Comparison of ENCODE assay signal across 8 cellular contexts in genomic region chr3:185825379-185825638, GRCh38. TPM values are rescaled to one million over a fixed set of nuclear protein-coding genes. Genes with fewer than 3 reads are reported as not detected.
A peak's percentile ranks its signal among the peaks of the same experiment; 100 is the strongest.
DNase-seq lines count a peak whose midpoint lies in the region; ATAC-seq and TF ChIP-seq lines count a peak whose summit lies in the region.

No MANE protein-coding gene starts in this region.

- H3K36me3 ChIP-seq in GM23248 (ENCODE audit: low read depth) (0 out of 2 replicates have a peak, but pooled peaks cover 4% of the 10 kb centered on the region), right lobe of liver (no peaks in the 10 kb centered on the region), aorta (ENCODE audit: control insufficient read depth in 1 of 2, insufficient read depth in 2 of 2, low read length in 1 of 2) (no peaks in the 10 kb centered on the region)

- H3K9me3 Mint-ChIP-seq in activated naive CD8-positive, alpha-beta T cell (ENCODE audit: low read depth), result no peaks in the 10 kb centered on the region

- H3K4me1 Mint-ChIP-seq in activated naive CD8-positive, alpha-beta T cell (ENCODE audit: low read depth), result peaks cover 14% of the 10 kb centered on the region

- peak overlapping the region; percentile 76 for H2AFZ ChIP-seq in GM23248

- peak overlapping the region; percentile 84 for H3K4me2 ChIP-seq in GM23248 (ENCODE audit: unreplicated experiment)

- ATAC-seq in right lobe of liver, result no peak
- ATAC-seq in aorta (ENCODE audit: low FRiP score), result no peak

- WGBS in GM23248 (ENCODE audit: low coverage in 1 of 2, low lambda C conversion rate in 2 of 2, missing lambda C conversion rate in 2 of 2), 2 experiments, result 1% methylated on average over 25 to 28 of the region's 47 CpGs
- 0% methylated on average over 15 of the region's 47 CpGs for WGBS in right lobe of liver (ENCODE audit: insufficient coverage, low coverage, low lambda C conversion rate, missing lambda C conversion rate)
- 1% methylated on average over 47 of the region's 47 CpGs; no CpG with 5 or more reads in 1 of the 2 donors for WGBS in aorta, 2 donors

- peaks cover 43% of the 10 kb centered on the region for H3K27me3 Mint-ChIP-seq in activated naive CD8-positive, alpha-beta T cell

- peaks cover 64% of the 10 kb centered on the region for H3K79me2 ChIP-seq in GM23248 (ENCODE audit: insufficient read depth)

- intact Hi-C loops in right lobe of liver (cut with DNase I), result no loop called here
- intact Hi-C loops in aorta (cut with DNase I), result no loop called here

- no peak for DNase-seq in GM23248
- DNase-seq in right lobe of liver, result no peak
- no peak for DNase-seq in aorta
- no peak for DNase-seq in SKM-1 (lab: John Stamatoyannopoulos, UW; ENCODE audit: unreplicated experiment)
- no peak for DNase-seq in T1000 (lab: John Stamatoyannopoulos, UW)
- DNase-seq in Ammon's horn (ENCODE audit: low spot score), result no peak

- peaks cover 22% of the 10 kb centered on the region for H3F3A ChIP-seq in GM23248 (ENCODE audit: insufficient read depth)

- H3K27ac ChIP-seq in 22Rv1 (peak overlapping the region; percentile 72), GM23248 (peak overlapping the region; percentile 28; the same call in 1 of the 2 replicates), right lobe of liver (peak overlapping the region; percentile 62 to 70 (median 69)), aorta (ENCODE audit: low read depth in 1 of 2, low read length in 2 of 2) (no peak overlapping the region)

- H3K4me3 Mint-ChIP-seq in activated naive CD8-positive, alpha-beta T cell, result peak overlapping the region; percentile 81

- peak overlapping the region; percentile 98 for H3K9ac ChIP-seq in GM23248

- H3K9me3 ChIP-seq in GM23248 (ENCODE audit: low read depth), result no peaks in the 10 kb centered on the region
- no peaks in the 10 kb centered on the region for H3K9me3 ChIP-seq in right lobe of liver
- no peaks in the 10 kb centered on the region for H3K9me3 ChIP-seq in aorta (ENCODE audit: control insufficient read depth, low read length)

- H4K20me1 ChIP-seq in GM23248 (ENCODE audit: insufficient read depth), result no peaks in the 10 kb centered on the region

- peaks cover 13% of the 10 kb centered on the region for H3K4me1 ChIP-seq in GM23248 (ENCODE audit: insufficient read depth)
- peaks cover 0 to 18% (median 4%) of the 10 kb centered on the region in 4 donors for H3K4me1 ChIP-seq in right lobe of liver
- H3K4me1 ChIP-seq in aorta (ENCODE audit: control insufficient read depth in 1 of 2, insufficient read depth in 2 of 2, low read length in 2 of 2), result no peaks in the 10 kb centered on the region

- no peak overlapping the region for H3K27ac Mint-ChIP-seq in activated naive CD8-positive, alpha-beta T cell

- no peak for TF ChIP-seq POLR2A in right lobe of liver (IDR thresholded peaks at IDR 0.05)

- H3K27me3 ChIP-seq in GM23248 (replicated peaks; ENCODE audit: insufficient read depth) (no peaks in the 10 kb centered on the region), right lobe of liver (peaks cover 3 to 32% of the 10 kb centered on the region in 2 donors), aorta (ENCODE audit: control insufficient read depth in 1 of 2, insufficient read depth in 2 of 2, low read length in 1 of 2) (peaks cover 0 to 2% of the 10 kb centered on the region in 2 donors)

- no peaks in the 10 kb centered on the region for H3K9me2 ChIP-seq in GM23248 (ENCODE audit: insufficient read depth)

- no peak for TF ChIP-seq CTCF in 22Rv1 (IDR thresholded peaks at IDR 0.05)
- TF ChIP-seq CTCF in right lobe of liver (IDR thresholded peaks at IDR 0.05), result no peak

- H3K4me3 ChIP-seq in GM23248 (peak overlapping the region; percentile 95), right lobe of liver (peak overlapping the region; percentile 41 to 57 (median 48)), aorta (ENCODE audit: low read length in 2 of 2) (peak overlapping the region; percentile 71 to 93)

- in situ Hi-C loops in GM23248 (cut with MboI), result no loop called here

- H3K36me3 Mint-ChIP-seq in activated naive CD8-positive, alpha-beta T cell, result peaks cover 3% of the 10 kb centered on the region

RNA-seq across cellular contexts. Expression of gene IGF2BP2, which starts 0.5 kb away (rescaled TPM):
- total RNA-seq in GM23248 (2014; rRNA removed; shearing (Covaris generic)), result 60.6 and 86.0 TPM in 2 replicates
- 62.5 and 64.2 TPM in 2 replicates for polyA plus RNA-seq in GM23248 (2016; fragmentation: Nextera tagmentation; extraction: Ambion mirVana)
- total RNA-seq in right lobe of liver, result 1 to 10 TPM in 5 of 6 experiments, under 1 TPM in 1; 0.99 to 3.0 (median 1.8) TPM
- total RNA-seq in aorta, result 10 to 100 TPM; 10.0 to 17.5 TPM
- polyA plus RNA-seq in aorta, result 1 to 10 TPM in 1 of 2 donors, under 1 TPM in 1; 0.18 to 2.3 TPM

Comparison
In these comparisons a context has a peak if more than half of its experiments do, and no peak if none do; other contexts are left out.
1. H3K27ac ChIP-seq: peak in 22Rv1 (single experiment), GM23248 (single experiment) and right lobe of liver (3 of 3); none in aorta (0 of 2).
2. Peak in every context shown above with its lines, with median percentiles within 50 percentile points of each other: H3K4me3 ChIP-seq.